ENCODE assay signal across 2 cellular contexts in genomic region chr7:151398446-151399304, GRCh38.
TF ChIP-seq lines count a peak whose summit lies in the region.

No MANE protein-coding gene starts in this region.

TF ChIP-seq in GM23338, 12 proteins besides CTCF, POLR2A, EP300 and RAD21:
- no peak for TF ChIP-seq CREB1 (CRISPR knock-in tag; IDR thresholded peaks at IDR 0.05; ENCODE audit: low read depth)
- TF ChIP-seq ETS1 (IDR thresholded peaks at IDR 0.05): no peak
- no peak for TF ChIP-seq ZNF331 (CRISPR knock-in tag; IDR thresholded peaks at IDR 0.05; ENCODE audit: low read depth)
- no peak for TF ChIP-seq EZH2phosphoT487 (IDR thresholded peaks at IDR 0.05; ENCODE audit: unreplicated experiment)
- TF ChIP-seq POLR2AphosphoS5 (IDR thresholded peaks at IDR 0.05; ENCODE audit: low read depth): no peak
- TF ChIP-seq, protein P1, sequence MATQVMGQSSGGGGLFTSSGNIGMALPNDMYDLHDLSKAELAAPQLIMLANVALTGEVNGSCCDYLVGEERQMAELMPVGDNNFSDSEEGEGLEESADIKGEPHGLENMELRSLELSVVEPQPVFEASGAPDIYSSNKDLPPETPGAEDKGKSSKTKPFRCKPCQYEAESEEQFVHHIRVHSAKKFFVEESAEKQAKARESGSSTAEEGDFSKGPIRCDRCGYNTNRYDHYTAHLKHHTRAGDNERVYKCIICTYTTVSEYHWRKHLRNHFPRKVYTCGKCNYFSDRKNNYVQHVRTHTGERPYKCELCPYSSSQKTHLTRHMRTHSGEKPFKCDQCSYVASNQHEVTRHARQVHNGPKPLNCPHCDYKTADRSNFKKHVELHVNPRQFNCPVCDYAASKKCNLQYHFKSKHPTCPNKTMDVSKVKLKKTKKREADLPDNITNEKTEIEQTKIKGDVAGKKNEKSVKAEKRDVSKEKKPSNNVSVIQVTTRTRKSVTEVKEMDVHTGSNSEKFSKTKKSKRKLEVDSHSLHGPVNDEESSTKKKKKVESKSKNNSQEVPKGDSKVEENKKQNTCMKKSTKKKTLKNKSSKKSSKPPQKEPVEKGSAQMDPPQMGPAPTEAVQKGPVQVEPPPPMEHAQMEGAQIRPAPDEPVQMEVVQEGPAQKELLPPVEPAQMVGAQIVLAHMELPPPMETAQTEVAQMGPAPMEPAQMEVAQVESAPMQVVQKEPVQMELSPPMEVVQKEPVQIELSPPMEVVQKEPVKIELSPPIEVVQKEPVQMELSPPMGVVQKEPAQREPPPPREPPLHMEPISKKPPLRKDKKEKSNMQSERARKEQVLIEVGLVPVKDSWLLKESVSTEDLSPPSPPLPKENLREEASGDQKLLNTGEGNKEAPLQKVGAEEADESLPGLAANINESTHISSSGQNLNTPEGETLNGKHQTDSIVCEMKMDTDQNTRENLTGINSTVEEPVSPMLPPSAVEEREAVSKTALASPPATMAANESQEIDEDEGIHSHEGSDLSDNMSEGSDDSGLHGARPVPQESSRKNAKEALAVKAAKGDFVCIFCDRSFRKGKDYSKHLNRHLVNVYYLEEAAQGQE (IDR thresholded peaks at IDR 0.05; ENCODE audit: unreplicated experiment): no peak
- no peak for TF ChIP-seq STAT1 (IDR thresholded peaks at IDR 0.05; ENCODE audit: unreplicated experiment)
- TF ChIP-seq NANOG (IDR thresholded peaks at IDR 0.05; ENCODE audit: borderline replicate concordance): no peak

TF ChIP-seq in H1, 55 proteins besides CTCF, POLR2A, EP300 and RAD21:
- TF ChIP-seq TEAD4 (IDR thresholded peaks at IDR 0.05; ENCODE audit: low read depth, low read length) (no peak), ZNF274 (IDR thresholded peaks at IDR 0.05; ENCODE audit: borderline replicate concordance, extremely low read depth, low read length) (no peak), E2F6 (IDR thresholded peaks at IDR 0.05) (no peak), SP2 (IDR thresholded peaks at IDR 0.05; ENCODE audit: low read length) (no peak), GTF2F1 (IDR thresholded peaks at IDR 0.05; ENCODE audit: borderline replicate concordance, low read depth, low read length) (no peak), PHF8 (conservative IDR thresholded peaks at IDR 0.05; ENCODE audit: low read depth, low read length) (no peak), BACH1 (IDR thresholded peaks at IDR 0.05; ENCODE audit: low read length) (no peak)
